ENCODE assay signal across 8 cellular contexts in the genomic region with DNA sequence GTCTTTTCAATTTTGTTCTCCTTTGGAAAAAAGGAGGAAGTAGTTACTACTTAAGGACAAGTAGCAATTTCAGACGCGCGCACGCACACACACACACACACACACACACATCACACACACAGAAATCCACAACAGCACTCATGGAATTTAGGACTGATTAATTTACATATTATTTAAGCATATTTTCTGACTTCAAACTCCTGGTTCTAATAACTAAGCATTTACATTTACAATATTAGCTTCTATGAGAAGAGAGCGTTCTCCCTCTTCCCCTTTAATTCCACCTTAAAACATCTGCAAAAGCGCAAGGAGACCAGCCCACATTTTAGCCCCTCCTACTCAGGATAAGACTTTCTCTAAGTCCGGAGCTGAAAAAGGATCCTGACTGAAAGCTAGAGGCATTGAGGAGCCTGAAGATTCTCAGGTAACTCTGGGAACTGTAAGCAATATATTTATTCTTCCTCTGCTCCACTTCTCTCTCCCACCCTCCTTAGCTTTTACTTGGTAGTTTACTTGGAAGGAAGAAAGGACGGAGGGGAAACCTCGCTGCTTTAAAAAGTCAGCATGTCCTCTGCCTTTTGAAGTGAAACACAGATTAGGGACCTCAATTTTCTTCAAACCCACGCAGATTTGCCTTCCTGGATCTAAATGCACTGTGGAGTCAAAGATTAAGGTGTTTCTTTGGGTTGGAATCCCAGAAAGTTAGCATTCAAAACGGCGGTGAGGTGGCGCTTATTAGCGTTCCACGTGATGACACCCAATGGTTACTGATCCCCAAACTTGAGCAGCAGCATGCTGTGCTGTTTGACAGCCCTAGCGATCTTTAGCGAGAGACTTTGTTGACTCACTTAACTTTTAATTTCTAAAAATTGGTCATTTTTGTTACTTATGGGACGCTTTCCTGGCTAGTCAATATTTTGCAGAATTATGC. TPM values are rescaled to one million over a fixed set of nuclear protein-coding genes. Genes with fewer than 3 reads are reported as not detected.
DNase-seq lines count a peak whose midpoint lies in the region; ATAC-seq, FAIRE-seq and TF ChIP-seq lines count a peak whose summit lies in the region.

Gene PLA2G4A, plus strand, starts transcription at position 338 of the 931 bp plus-strand sequence. CDS start 25,406 bp downstream, outside the sequence.

- no peaks in the 10 kb centered on the region for H3K36me3 Mint-ChIP-seq in CD14-positive monocyte

- DNase-seq in CD14-positive monocyte (ENCODE audit: low spot score), result peak; percentile 51
- peak; percentile 12 for DNase-seq in GM19238 (ENCODE audit: insufficient read length, low spot score)
- DNase-seq in RKO (ENCODE audit: low spot score), result peak; percentile 79
- peak; percentile 83 for DNase-seq in left kidney (ENCODE audit: low read depth, low spot score)
- peak; percentile 38 for DNase-seq in stomach
- DNase-seq in NCI-H1105 (lab: John Stamatoyannopoulos, UW), result no peak

- no peaks in the 10 kb centered on the region for H3K27me3 ChIP-seq in stomach

- H3K27ac ChIP-seq in stomach, result peak within 1 kb of the TSS; percentile 52 to 82 (median 80)

- no peaks in the 10 kb centered on the region for H3K36me3 ChIP-seq in stomach

- peak; percentile 10 for FAIRE-seq in colon (lab: Jason Lieb, UNC)

- TF ChIP-seq POLR2A in stomach (IDR thresholded peaks at IDR 0.05), result no peak

- H3K4me3 Mint-ChIP-seq in CD14-positive monocyte, result peak within 1 kb of the TSS; percentile 85 to 93

- ATAC-seq in HG03139 (IDR thresholded peaks at IDR 0.05; ENCODE audit: unreplicated experiment), result peak; percentile 83

- H3K4me1 ChIP-seq in stomach, result peaks cover 0 to 32% (median 3%) of the 10 kb centered on the region in 4 donors

- no peak for TF ChIP-seq CTCF in CD14-positive monocyte (IDR thresholded peaks at IDR 0.05)
- TF ChIP-seq CTCF in stomach (IDR thresholded peaks at IDR 0.05), result no peak

- 2 to 5% (median 3%) methylated on average over 18 of the region's 18 CpGs for WGBS in stomach, 5 donors

- H3K27me3 Mint-ChIP-seq in CD14-positive monocyte (ENCODE audit: low read depth in 3 of 3), result no peaks in the 10 kb centered on the region

- no peaks in the 10 kb centered on the region for H3K9me3 Mint-ChIP-seq in CD14-positive monocyte

- peak within 1 kb of the TSS; percentile 51 to 74 (median 62) for H3K4me3 ChIP-seq in stomach

- no peak for TF ChIP-seq EP300 in stomach (IDR thresholded peaks at IDR 0.05)

- intact Hi-C loops in CD14-positive monocyte (cut with micrococcal nuclease) (no loop called here), stomach (cut with DNase I; ENCODE audit: low total_unique reads) (no loop called here)

- H3K27ac Mint-ChIP-seq in CD14-positive monocyte, result peak within 1 kb of the TSS; percentile 85 to 96 (median 92)

- H3K4me1 Mint-ChIP-seq in CD14-positive monocyte, result peaks cover 14% of the 10 kb centered on the region

- no peaks in the 10 kb centered on the region for H3K9me3 ChIP-seq in stomach

RNA-seq across cellular contexts. Expression of gene PLA2G4A, which starts in this region (rescaled TPM):
- polyA plus RNA-seq in CD14-positive monocyte (1 to 10 TPM; 1.4 to 4.5 TPM), stomach (1 to 10 TPM; 3.6 to 7.3 (median 6.2) TPM)
- 10 to 100 TPM in 2 of 5 donors, 1 to 10 TPM in 3; 2.2 to 17.8 (median 9.3) TPM for total RNA-seq in stomach
